ENCODE assay signal across 27 cellular contexts in genomic region chr4:87426865-87427517, GRCh38.
"Had no signal": no experiment of that assay in that cellular context is flagged by ENCODE, and none has a peak within 500 bp of the region (broad histone marks: within the 10 kb centered on the region; RNA-seq: fewer than 3 reads in every experiment).

No MANE protein-coding gene starts in this region.

- H3K27ac ChIP-seq: ascending aorta had no signal

- H3K27me3 ChIP-seq: ascending aorta, MG63 had no signal

- H3K27ac Mint-ChIP-seq: activated CD4-positive, alpha-beta memory T cell treated with anti-CD3 and anti-CD28 coated beads, Interleukin-2, amount 10 ng/mL, durations not matched to agents 7 days and 5 days; activated CD4-positive, alpha-beta T cell treated with anti-CD3 and anti-CD28 coated beads, Interleukin-2, amount 10 ng/mL, durations not matched to agents 7 days and 5 days; activated naive CD4-positive, alpha-beta T cell treated with anti-CD3 and anti-CD28 coated beads, Interleukin-2, amount 50 U/mL, for 72 hours; activated naive CD8-positive, alpha-beta T cell treated with anti-CD3 and anti-CD28 coated beads, Interleukin-2, amount 50 U/mL, for 24 hours had no signal

- H3K4me3 ChIP-seq: ascending aorta, MG63 had no signal

- H3K4me3 Mint-ChIP-seq: activated CD4-positive, alpha-beta memory T cell treated with anti-CD3 and anti-CD28 coated beads, Interleukin-2, amount 10 ng/mL, durations not matched to agents 7 days and 5 days; activated CD4-positive, alpha-beta T cell treated with anti-CD3 and anti-CD28 coated beads, Interleukin-2, amount 10 ng/mL, durations not matched to agents 7 days and 5 days; activated naive CD8-positive, alpha-beta T cell treated with anti-CD3 and anti-CD28 coated beads, Interleukin-2, amount 50 U/mL, for 24 hours; T-helper 17 cell had no signal

- H3K9me3 ChIP-seq: ascending aorta, MG63 had no signal

- H3K36me3 ChIP-seq: ascending aorta, MG63 had no signal

- ATAC-seq: activated naive CD4-positive, alpha-beta T cell treated with anti-CD3 and anti-CD28 coated beads, Interleukin-2, amount 50 U/mL, for 72 hours; activated naive CD8-positive, alpha-beta T cell treated with anti-CD3 and anti-CD28 coated beads, Interleukin-2, amount 50 U/mL, for 24 hours; T-helper 17 cell had no signal

- H3K36me3 Mint-ChIP-seq: brain had no signal

- H3K27me3 Mint-ChIP-seq: activated CD4-positive, alpha-beta memory T cell treated with anti-CD3 and anti-CD28 coated beads, Interleukin-2, amount 10 ng/mL, durations not matched to agents 7 days and 5 days; activated CD4-positive, alpha-beta T cell treated with anti-CD3 and anti-CD28 coated beads, Interleukin-2, amount 10 ng/mL, durations not matched to agents 7 days and 5 days; activated naive CD8-positive, alpha-beta T cell treated with anti-CD3 and anti-CD28 coated beads, Interleukin-2, amount 50 U/mL, for 24 hours; T-helper 17 cell had no signal

- H3K9me3 Mint-ChIP-seq: activated CD4-positive, alpha-beta memory T cell treated with anti-CD3 and anti-CD28 coated beads, Interleukin-2, amount 10 ng/mL, durations not matched to agents 7 days and 5 days; activated CD4-positive, alpha-beta T cell treated with anti-CD3 and anti-CD28 coated beads, Interleukin-2, amount 10 ng/mL, durations not matched to agents 7 days and 5 days; activated naive CD4-positive, alpha-beta T cell treated with anti-CD3 and anti-CD28 coated beads, Interleukin-2, amount 50 U/mL, for 72 hours; activated naive CD8-positive, alpha-beta T cell treated with anti-CD3 and anti-CD28 coated beads, Interleukin-2, amount 50 U/mL, for 24 hours had no signal

- DNase-seq: activated CD4-positive, alpha-beta memory T cell treated with anti-CD3 and anti-CD28 coated beads, Interleukin-2, amount 10 ng/mL, durations not matched to agents 7 days and 5 days; activated CD4-positive, alpha-beta T cell treated with anti-CD3 and anti-CD28 coated beads, Interleukin-2, amount 10 ng/mL, durations not matched to agents 7 days and 5 days; activated CD4-positive, CD25-positive, alpha-beta regulatory T cell; activated effector memory CD4-positive, alpha-beta T cell treated with Interleukin-2 at 50 U/mL for 16 hours; activated naive CD4-positive, alpha-beta T cell treated with Interleukin-2 at 50 U/mL for 16 hours; activated naive CD8-positive, alpha-beta T cell treated with anti-CD3 and anti-CD28 coated beads, Interleukin-2, amount 50 U/mL, for 24 hours; activated T-cell treated with anti-CD3 and anti-CD28 coated beads for 4 hours; amniotic stem cell; cerebellar nuclear complex; KG1; MG63; MV-4-11; NCI-H1092 treated with DMSO at 0.1 percent for 48 hours; NCI-H1417 treated with DMSO at 0.1 percent for 48 hours; NCI-H1694; NCI-H2029; NCI-H2107; NCI-H2171 treated with DMSO at 0.1 percent for 48 hours; NCI-H226; NCI-H526; NCI-H82; SIG-M5; T-helper 17 cell; T-helper 9 cell had no signal
